In genomic region chrX:9609987-9610386, GRCh38 we compare ENCODE assay signal across 18 cellular contexts.
"Had no signal": no experiment of that assay in that cellular context is flagged by ENCODE, and none has a peak within 500 bp of the region (broad histone marks: within the 10 kb centered on the region; RNA-seq: fewer than 3 reads in every experiment).

No MANE protein-coding gene starts in this region.

- H3K9me3 ChIP-seq: left ventricle myocardium inferior, mucosa of descending colon, testis, tibial nerve had no signal

- H3K27me3 ChIP-seq: heart right ventricle, testis, tibial nerve had no signal

- DNase-seq: cortex of kidney; dorsolateral prefrontal cortex; effector CD8-positive, alpha-beta T cell; heart right ventricle; islet precursor cell; left ventricle myocardium inferior; mammary epithelial cell; mucosa of descending colon; naive thymus-derived CD8-positive, alpha-beta T cell; posterior cingulate gyrus; stimulated activated CD4-positive, alpha-beta T cell treated with anti-CD3 and anti-CD28 coated beads, Interleukin-2, amount 100 ng/mL, for 24 hours; stimulated activated CD4-positive, alpha-beta T cell treated with anti-CD3 and anti-CD28 coated beads, Interleukin-4, amount 100 ng/mL, for 4 hours; stimulated activated naive B cell treated with anti-CD40 and anti-IgM and Interleukin-4, amounts not matched to agents 10 μg/mL and 1 μg/mL and 100 μg/mL, for 72 hours; stimulated activated naive CD8-positive, alpha-beta T cell treated with anti-CD3 and anti-CD28 coated beads, Interleukin-15, amount 100 ng/mL, for 72 hours; testis had no signal

- H3K36me3 ChIP-seq: heart right ventricle, left ventricle myocardium inferior, tibial nerve had no signal

- ATAC-seq: esophagus mucosa; heart right ventricle; mucosa of descending colon; naive thymus-derived CD8-positive, alpha-beta T cell; sciatic nerve; stimulated activated naive B cell treated with anti-CD40 and anti-IgM and Interleukin-4, amounts not matched to agents 10 μg/mL and 1 μg/mL and 100 μg/mL, for 72 hours; stimulated activated naive CD8-positive, alpha-beta T cell treated with anti-CD3 and anti-CD28 coated beads, Interleukin-15, amount 100 ng/mL, for 72 hours had no signal

- H3K27ac ChIP-seq: dorsolateral prefrontal cortex, heart right ventricle, left ventricle myocardium inferior, testis, tibial nerve had no signal

- H3K4me1 ChIP-seq: left ventricle myocardium inferior, testis had no signal

- H3K4me3 ChIP-seq: dorsolateral prefrontal cortex, heart right ventricle, left ventricle myocardium inferior, mucosa of descending colon, testis, tibial nerve had no signal
